ENCODE assay signal across 8 cellular contexts in genomic region chr7:142357953-142358520, GRCh38.
DNase-seq lines count a peak whose midpoint lies in the region; ATAC-seq and TF ChIP-seq lines count a peak whose summit lies in the region.

No MANE protein-coding gene starts in this region.

- H3K27me3 Mint-ChIP-seq in activated naive CD4-positive, alpha-beta T cell treated with anti-CD3 and anti-CD28 coated beads for 36 hours (ENCODE audit: low read depth), result no peaks in the 10 kb centered on the region

- H3K27ac ChIP-seq in HUES64 (ENCODE audit: low read depth, low read length) (no peak overlapping the region), Peyer's patch (no peak overlapping the region), colonic mucosa (no peak overlapping the region), lung (ENCODE audit: low read depth in 1 of 2, low read length in 1 of 2) (no peak overlapping the region)

- peak overlapping the region; percentile 29 for H3K4me3 Mint-ChIP-seq in activated naive CD4-positive, alpha-beta T cell treated with anti-CD3 and anti-CD28 coated beads for 36 hours

- intact Hi-C loops in activated naive CD4-positive, alpha-beta T cell treated with anti-CD3 and anti-CD28 coated beads for 36 hours (cut with micrococcal nuclease), result loop anchor here (1.0 to 10.0 kb wide), 5 partner anchors 26 to 623 kb away; partner anchors contain the start of gene SSBP1
- intact Hi-C loops in colonic mucosa (cut with DNase I), result no loop called here

- ATAC-seq in GM21576 (IDR thresholded peaks at IDR 0.05; ENCODE audit: unreplicated experiment) (peak; percentile 98), lung (ENCODE audit: insufficient read depth, low FRiP score) (peak; percentile 67)

- peak overlapping the region; percentile 14; the same call in 1 of the 2 replicates for H3K9ac ChIP-seq in HUES64 (ENCODE audit: low read depth, low read length)
- H3K9ac ChIP-seq in colonic mucosa (ENCODE audit: low read depth in 2 of 2, low read length in 2 of 2), result no peak overlapping the region

- TF ChIP-seq CTCF in Peyer's patch (IDR thresholded peaks at IDR 0.05), result peak in 4 of 6 experiments; percentile 47 to 71 (median 51)
- TF ChIP-seq CTCF in colonic mucosa (IDR thresholded peaks at IDR 0.05), result peak; percentile 68
- TF ChIP-seq CTCF in lung (IDR thresholded peaks at IDR 0.05; ENCODE audit: control extremely low read depth, extremely low read depth), result peak; percentile 26

- no peak overlapping the region for H3K27ac Mint-ChIP-seq in activated naive CD4-positive, alpha-beta T cell treated with anti-CD3 and anti-CD28 coated beads for 36 hours

- WGBS in HUES64, result 28% methylated on average over 2 of the region's 2 CpGs
- 8 to 12% methylated on average over 2 of the region's 2 CpGs for WGBS in lung, 2 donors

- no peaks in the 10 kb centered on the region for H3K36me3 Mint-ChIP-seq in activated naive CD4-positive, alpha-beta T cell treated with anti-CD3 and anti-CD28 coated beads for 36 hours (ENCODE audit: low read depth)

- H3K4me1 ChIP-seq in HUES64 (ENCODE audit: insufficient read depth, low read length), result peaks cover 24% of the 10 kb centered on the region
- no peaks in the 10 kb centered on the region for H3K4me1 ChIP-seq in Peyer's patch
- H3K4me1 ChIP-seq in colonic mucosa, result no peaks in the 10 kb centered on the region
- no peaks in the 10 kb centered on the region for H3K4me1 ChIP-seq in lung (ENCODE audit: control insufficient read depth in 2 of 2, insufficient read depth in 2 of 2, low read length in 2 of 2)

- peak; percentile 59 for DNase-seq in activated naive CD4-positive, alpha-beta T cell treated with anti-CD3 and anti-CD28 coated beads for 36 hours
- DNase-seq in activated naive CD4-positive, alpha-beta T cell (lab: John Stamatoyannopoulos, UW), result no peak
- DNase-seq in Peyer's patch, result peak in 1 of 3 donors; percentile 58
- peak; percentile 50 for DNase-seq in colonic mucosa
- DNase-seq in lung (ENCODE audit: low spot score), result no peak
- no peak for DNase-seq in NCI-H1436 (lab: John Stamatoyannopoulos, UW)

- TF ChIP-seq POLR2A in Peyer's patch (IDR thresholded peaks at IDR 0.05), result no peak

- no peaks in the 10 kb centered on the region for H3K9me3 Mint-ChIP-seq in activated naive CD4-positive, alpha-beta T cell treated with anti-CD3 and anti-CD28 coated beads for 36 hours

- CTCF ChIA-PET in activated naive CD4-positive, alpha-beta T cell treated with anti-CD3 and anti-CD28 coated beads for 36 hours (lab: Charles Lee), result interaction anchor here (0.6 to 2.2 kb wide), 13 partner anchors 11 to 124 kb away, joined by 3 to 16 read pairs (median 3); no protein-coding TSS in a partner anchor

- peaks cover 38% of the 10 kb centered on the region for H3K4me1 Mint-ChIP-seq in activated naive CD4-positive, alpha-beta T cell treated with anti-CD3 and anti-CD28 coated beads for 36 hours (ENCODE audit: low read depth)

- H3K27me3 ChIP-seq in HUES64 (ENCODE audit: insufficient read depth, low read length) (no peaks in the 10 kb centered on the region), Peyer's patch (no peaks in the 10 kb centered on the region), colonic mucosa (no peaks in the 10 kb centered on the region), lung (ENCODE audit: control insufficient read depth, insufficient read depth) (no peaks in the 10 kb centered on the region)

- H3K9me3 ChIP-seq in HUES64 (ENCODE audit: insufficient read depth, low read depth, low read length), result peaks cover 6% of the 10 kb centered on the region; the same call in 1 of the 2 replicates
- H3K9me3 ChIP-seq in Peyer's patch, result no peaks in the 10 kb centered on the region
- no peaks in the 10 kb centered on the region for H3K9me3 ChIP-seq in colonic mucosa
- H3K9me3 ChIP-seq in lung (ENCODE audit: control insufficient read depth in 2 of 2, insufficient read depth in 1 of 2, low read length in 1 of 2), result no peaks in the 10 kb centered on the region

- H3K36me3 ChIP-seq in HUES64 (ENCODE audit: insufficient read depth, low read length), result no peaks in the 10 kb centered on the region
- no peaks in the 10 kb centered on the region for H3K36me3 ChIP-seq in Peyer's patch
- no peaks in the 10 kb centered on the region for H3K36me3 ChIP-seq in colonic mucosa
- no peaks in the 10 kb centered on the region for H3K36me3 ChIP-seq in lung (ENCODE audit: control insufficient read depth in 2 of 2, insufficient read depth in 2 of 2, low read length in 2 of 2)

- H3K4me3 ChIP-seq in HUES64 (ENCODE audit: low read length) (no peak overlapping the region), Peyer's patch (no peak overlapping the region), colonic mucosa (no peak overlapping the region), lung (no peak overlapping the region)

Comparison
In these comparisons a context has a peak if more than half of its experiments do, and no peak if none do; other contexts are left out.
1. DNase-seq: peak in activated naive CD4-positive, alpha-beta T cell treated with anti-CD3 and anti-CD28 coated beads for 36 hours (single experiment) and colonic mucosa (single experiment); none in activated naive CD4-positive, alpha-beta T cell (0 of 4), lung (single experiment) and NCI-H1436 (single experiment).
2. Peak in every context shown above with its lines, with median percentiles within 50 percentile points of each other: CTCF ChIP-seq.